In genomic region chr9:92293075-92293354, GRCh38 we compare ENCODE assay signal across 8 cellular contexts. TPM values are rescaled to one million over a fixed set of nuclear protein-coding genes. Genes with fewer than 3 reads are reported as not detected.
DNase-seq lines count a peak whose midpoint lies in the region; ATAC-seq, FAIRE-seq and TF ChIP-seq lines count a peak whose summit lies in the region.

No MANE protein-coding gene starts in this region.

- POLR2A ChIA-PET in A549 (lab: Yijun Ruan, JAX): no interaction called here

- H3K9ac ChIP-seq in HUES48 (ENCODE audit: low read depth, low read length) (peak overlapping the region; percentile 98), mucosa of stomach (ENCODE audit: low read length) (peak overlapping the region; percentile 63)

- H3K36me3 ChIP-seq in HUES48 (ENCODE audit: control insufficient read depth, insufficient read depth, low read length) (peaks cover 54% of the 10 kb centered on the region), bronchial epithelial cell (ENCODE audit: control insufficient read depth, insufficient read depth, low read length) (peaks cover 5% of the 10 kb centered on the region), mucosa of stomach (ENCODE audit: control insufficient read depth, insufficient read depth, low read length) (peaks cover 5% of the 10 kb centered on the region)

- no peak for TF ChIP-seq RAD21 in A549 (conservative IDR thresholded peaks at IDR 0.05 in 1 of 2, IDR thresholded peaks at IDR 0.05 in 1 of 2)

- FAIRE-seq in A549 (lab: Jason Lieb, UNC) (no peak), bronchial epithelial cell (lab: Jason Lieb, UNC) (no peak)

- H3K27ac ChIP-seq in A549: peak overlapping the region; percentile 96 to 97
- peak overlapping the region; percentile 90 for H3K27ac ChIP-seq in HUES48 (ENCODE audit: low read depth, low read length)

- WGBS in A549 (ENCODE audit: missing lambda C conversion rate): 2% methylated on average over 5 of the region's 5 CpGs

- TF ChIP-seq POLR2A in A549 (IDR thresholded peaks at IDR 0.05; ENCODE audit: low read length): no peak

- CTCF ChIA-PET in A549 (lab: Yijun Ruan, JAX): no interaction called here

- no peak for TF ChIP-seq EP300 in A549 (IDR thresholded peaks at IDR 0.05)

- no peaks in the 10 kb centered on the region for H3K27me3 ChIP-seq in HUES48 (ENCODE audit: control insufficient read depth, insufficient read depth, low read length)
- H3K27me3 ChIP-seq in bronchial epithelial cell (ENCODE audit: control insufficient read depth, insufficient read depth, low read length): no peaks in the 10 kb centered on the region
- no peaks in the 10 kb centered on the region for H3K27me3 ChIP-seq in mucosa of stomach (ENCODE audit: control insufficient read depth, insufficient read depth, low read length)

- H3K4me3 ChIP-seq in A549 (peak overlapping the region; percentile 73), HUES48 (ENCODE audit: low read depth, low read length) (peak overlapping the region; percentile 95), bronchial epithelial cell (ENCODE audit: low read depth, low read length) (peak overlapping the region; percentile 54), mucosa of stomach (ENCODE audit: low read length) (peak overlapping the region; percentile 40)

- H3K9me3 ChIP-seq in A549 (no peaks in the 10 kb centered on the region), HUES48 (ENCODE audit: control insufficient read depth, insufficient read depth, low read length) (no peaks in the 10 kb centered on the region), mucosa of stomach (ENCODE audit: control insufficient read depth, low read length) (no peaks in the 10 kb centered on the region)

- no peak for ATAC-seq in A549
- no peak for ATAC-seq in GM21825 (IDR thresholded peaks at IDR 0.05; ENCODE audit: unreplicated experiment)
- ATAC-seq in left lobe of liver: no peak

- peaks cover 22% of the 10 kb centered on the region for H3K4me1 ChIP-seq in A549
- peaks cover 5% of the 10 kb centered on the region for H3K4me1 ChIP-seq in HUES48 (ENCODE audit: control insufficient read depth, insufficient read depth, low read length)
- peaks cover 12% of the 10 kb centered on the region for H3K4me1 ChIP-seq in mucosa of stomach (ENCODE audit: control insufficient read depth, insufficient read depth, low read length)

- H3K4me2 ChIP-seq in A549: peak overlapping the region; percentile 92

- no peak for DNase-seq in A549 (ENCODE audit: low read depth in 1 of 2, low spot score in 1 of 2)
- no peak for DNase-seq in bronchial epithelial cell (ENCODE audit: low read depth)
- DNase-seq in NCI-H128 (lab: John Stamatoyannopoulos, UW; ENCODE audit: unreplicated experiment): no peak
- no peak for DNase-seq in NCI-H510A treated with DMSO at 0.1 percent for 48 hours (lab: John Stamatoyannopoulos, UW)
- no peak for DNase-seq in left lobe of liver (ENCODE audit: low spot score)

- TF ChIP-seq CTCF in A549 (IDR thresholded peaks at IDR 0.05) (no peak), bronchial epithelial cell (IDR thresholded peaks at IDR 0.05; ENCODE audit: insufficient read depth, low read length, severe bottlenecking) (no peak)

TF ChIP-seq in A549, 52 proteins besides CTCF, POLR2A, EP300 and RAD21:
- TF ChIP-seq EHF (CRISPR knock-in tag; IDR thresholded peaks at IDR 0.05): no peak
- TF ChIP-seq ZNF302 (CRISPR knock-in tag; IDR thresholded peaks at IDR 0.05): no peak
- no peak for TF ChIP-seq PBX3 (IDR thresholded peaks at IDR 0.05)
- TF ChIP-seq RARB (CRISPR knock-in tag; IDR thresholded peaks at IDR 0.05): no peak
- no peak for TF ChIP-seq ZFP36 (IDR thresholded peaks at IDR 0.05; ENCODE audit: borderline replicate concordance, partially characterized antibody)
- no peak for TF ChIP-seq HES2 (IDR thresholded peaks at IDR 0.05)
- no peak for TF ChIP-seq RNF2 (IDR thresholded peaks at IDR 0.05; ENCODE audit: borderline replicate concordance, low read depth)
- no peak for TF ChIP-seq GATA3 (IDR thresholded peaks at IDR 0.05; ENCODE audit: borderline replicate concordance)
- TF ChIP-seq EHMT2 (IDR thresholded peaks at IDR 0.05; ENCODE audit: low read depth): no peak
- TF ChIP-seq ELK1 (IDR thresholded peaks at IDR 0.05; ENCODE audit: low read depth, low read length): no peak

RNA-seq across cellular contexts. Expression of gene IARS1, which starts 0.5 kb away (rescaled TPM):
- 244 and 328 TPM in 2 replicates for polyA plus RNA-seq in A549 (2011; rRNA removed)
- 43.6 and 46.2 TPM in 2 replicates for polyA plus RNA-seq in A549 (2012; cell fraction: cytosol; rRNA removed)
- polyA plus RNA-seq in A549 (2012; cell fraction: nucleus; rRNA removed): 37.9 and 80.8 TPM in 2 replicates
- polyA plus RNA-seq in A549 (2017; fragmentation: RNase III; extraction: RNeasy Plus Mini Kit Qiagen cat#74134 plus additional on column Dnase treatment): 120 to 133 TPM (median 121 TPM) in 3 replicates
- 283 and 306 TPM in 2 replicates for polyA minus RNA-seq in A549 (2011; rRNA and poly(A)+ RNA removed)
- total RNA-seq in bronchial epithelial cell: 379 and 631 TPM in 2 replicates
- 31.5 TPM for total RNA-seq in left lobe of liver

RNA-seq across cellular contexts. Expression of gene NOL8, which starts 32.1 kb away (rescaled TPM):
- polyA plus RNA-seq in A549 (2011; rRNA removed) (30.2 and 47.2 TPM in 2 replicates), A549 (2017; fragmentation: RNase III; extraction: RNeasy Plus Mini Kit Qiagen cat#74134 plus additional on column Dnase treatment) (24.4 to 28.5 TPM (median 26.7 TPM) in 3 replicates)
- polyA plus RNA-seq in A549 (2012; cell fraction: cytosol; rRNA removed): 6.5 and 6.7 TPM in 2 replicates
- polyA plus RNA-seq in A549 (2012; cell fraction: nucleus; rRNA removed): 6.6 and 8.4 TPM in 2 replicates
- polyA minus RNA-seq in A549 (2011; rRNA and poly(A)+ RNA removed): 21.4 and 27.7 TPM in 2 replicates
- total RNA-seq in bronchial epithelial cell (15.7 and 19.7 TPM in 2 replicates), left lobe of liver (9.7 TPM)

RNA-seq across cellular contexts. Expression of gene CENPP, which starts 32.7 kb away (rescaled TPM):
- polyA plus RNA-seq in A549 (2011; rRNA removed) (13.4 and 15.5 TPM in 2 replicates), A549 (2017; fragmentation: RNase III; extraction: RNeasy Plus Mini Kit Qiagen cat#74134 plus additional on column Dnase treatment) (5.5 to 7.2 TPM (median 7.2 TPM) in 3 replicates)
- polyA plus RNA-seq in A549 (2012; cell fraction: cytosol; rRNA removed): 2.8 and 3.4 TPM in 2 replicates
- 3.5 and 3.9 TPM in 2 replicates for polyA plus RNA-seq in A549 (2012; cell fraction: nucleus; rRNA removed)
- polyA minus RNA-seq in A549 (2011; rRNA and poly(A)+ RNA removed): 2.9 and 3.8 TPM in 2 replicates
- total RNA-seq in bronchial epithelial cell (0.38 and 1.3 TPM in 2 replicates), left lobe of liver (1.2 TPM)

Comparison
In these comparisons a context has a peak if more than half of its experiments do, and no peak if none do; other contexts are left out.
1. H3K4me3 ChIP-seq: peak in every context shown above with its lines; median percentile 95 in HUES48; 73 in A549; 54 in bronchial epithelial cell; 40 in mucosa of stomach.
2. RNA of gene IARS1, which starts 0.5 kb away (total RNA-seq): 379 to 631 TPM in bronchial epithelial cell; 31.5 TPM in left lobe of liver (single experiment); every median in the first group is over 10 times any median in the second.